In the genomic region with DNA sequence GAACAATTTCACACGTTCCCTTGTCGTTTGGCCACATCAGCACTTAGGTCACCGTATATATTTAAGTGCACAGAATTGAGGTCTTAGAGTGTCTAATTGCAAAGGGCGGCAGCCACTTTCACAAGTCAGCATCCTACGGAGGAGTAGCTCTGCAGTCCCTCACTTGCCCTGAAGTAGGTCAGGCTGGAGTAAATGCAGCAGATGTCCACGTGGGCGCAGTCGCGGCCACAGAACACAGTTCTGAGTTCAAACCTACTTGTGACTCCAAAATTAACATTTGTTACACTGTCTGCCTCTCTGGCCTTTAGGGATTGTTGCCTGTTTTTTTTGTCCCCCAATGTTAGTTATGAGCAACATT, we compare ENCODE assay signal across 8 cellular contexts.
DNase-seq lines count a peak whose midpoint lies in the region; ATAC-seq and TF ChIP-seq lines count a peak whose summit lies in the region.

No MANE protein-coding gene starts in this region.

- H3K4me3 ChIP-seq in left ventricle myocardium inferior (peak overlapping the region; percentile 46), suprapubic skin (no peak overlapping the region)

- no peak for TF ChIP-seq POLR2A in suprapubic skin (IDR thresholded peaks at IDR 0.05)

- H3K36me3 ChIP-seq in left ventricle myocardium inferior (no peaks in the 10 kb centered on the region), suprapubic skin (no peaks in the 10 kb centered on the region)

- H3K9me3 ChIP-seq in left ventricle myocardium inferior (replicated peaks) (no peaks in the 10 kb centered on the region), suprapubic skin (no peaks in the 10 kb centered on the region)

- WGBS in suprapubic skin: 31% methylated on average over 9 of the region's 9 CpGs

- intact Hi-C loops in left ventricle myocardium inferior (cut with micrococcal nuclease): loop anchor here (10.0 kb wide), 1 partner anchor 801 kb away; no protein-coding TSS in a partner anchor

- peaks cover 10% of the 10 kb centered on the region for H3K4me1 ChIP-seq in left ventricle myocardium inferior
- peaks cover 8% of the 10 kb centered on the region for H3K4me1 ChIP-seq in suprapubic skin

- peak overlapping the region; percentile 33; the same call in 1 of the 2 replicates for H3K27ac ChIP-seq in 22Rv1
- no peak overlapping the region for H3K27ac ChIP-seq in left ventricle myocardium inferior (replicated peaks)
- no peak overlapping the region for H3K27ac ChIP-seq in suprapubic skin

- ATAC-seq in GM21576 (IDR thresholded peaks at IDR 0.05; ENCODE audit: unreplicated experiment) (peak; percentile 48), HG03108 (IDR thresholded peaks at IDR 0.05; ENCODE audit: unreplicated experiment) (no peak), HG03442 (IDR thresholded peaks at IDR 0.05; ENCODE audit: unreplicated experiment) (no peak)

- H3K27me3 ChIP-seq in left ventricle myocardium inferior (ENCODE audit: low read depth): no peaks in the 10 kb centered on the region
- H3K27me3 ChIP-seq in suprapubic skin: no peaks in the 10 kb centered on the region

- DNase-seq in SHP77 (lab: John Stamatoyannopoulos, UW): peak; percentile 33 to 45
- peak; percentile 25 for DNase-seq in left ventricle myocardium inferior
- no peak for DNase-seq in KG1 (lab: John Stamatoyannopoulos, UW)
- DNase-seq in suprapubic skin (ENCODE audit: low spot score in 2 of 2): no peak

- TF ChIP-seq CTCF in 22Rv1 (IDR thresholded peaks at IDR 0.05) (peak; percentile 37), left ventricle myocardium inferior (IDR thresholded peaks at IDR 0.05; ENCODE audit: borderline replicate concordance) (peak; percentile 42), suprapubic skin (IDR thresholded peaks at IDR 0.05) (no peak)

- no peak for TF ChIP-seq EP300 in suprapubic skin (IDR thresholded peaks at IDR 0.05)

Comparison
In these comparisons a context has a peak if more than half of its experiments do, and no peak if none do; other contexts are left out.
1. CTCF ChIP-seq: peak in 22Rv1 (single experiment) and left ventricle myocardium inferior (single experiment); none in suprapubic skin (0 of 2).
2. DNase-seq: peak in SHP77 (2 of 2) and left ventricle myocardium inferior (single experiment); none in KG1 (single experiment) and suprapubic skin (0 of 2).